ENCODE assay signal across 8 cellular contexts in the genomic region with DNA sequence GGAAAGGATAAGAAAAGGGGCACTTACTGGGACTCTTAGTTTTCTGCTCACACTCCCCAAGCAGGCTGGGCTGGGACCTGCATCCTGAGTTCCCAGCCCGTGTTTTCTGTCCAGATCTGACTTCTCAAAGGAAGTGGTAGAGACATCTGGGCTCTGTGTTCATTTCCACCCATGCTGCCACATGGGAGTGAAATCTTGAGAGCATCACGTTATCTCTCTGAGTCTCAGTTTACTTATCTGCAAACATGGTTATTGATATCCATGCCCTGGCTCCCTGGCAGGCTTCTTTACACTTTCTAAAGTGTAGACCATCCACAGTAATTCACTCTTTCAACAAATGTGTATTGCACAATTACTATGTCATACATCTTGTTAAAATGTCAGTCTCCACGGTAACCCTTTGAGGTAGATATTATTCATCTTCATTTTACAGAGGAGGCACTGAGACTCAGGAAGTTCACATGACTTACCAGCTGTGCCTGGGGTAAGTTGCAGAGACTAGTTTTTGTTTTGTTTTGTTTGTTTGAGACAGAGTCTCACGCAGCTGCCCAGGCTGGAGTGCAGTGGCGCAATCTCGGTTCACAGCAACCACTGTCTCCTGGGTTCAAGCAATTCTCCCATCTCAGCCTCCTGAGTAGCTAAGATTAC. TPM values are rescaled to one million over a fixed set of nuclear protein-coding genes. Genes with fewer than 3 reads are reported as not detected.
DNase-seq lines count a peak whose midpoint lies in the region; ATAC-seq, FAIRE-seq and TF ChIP-seq lines count a peak whose summit lies in the region.

No MANE protein-coding gene starts in this region.

- DNase-seq in AG10803 (ENCODE audit: low read depth): peak; percentile 78
- DNase-seq in GM20000 (ENCODE audit: low spot score): peak; percentile 73
- peak; percentile 85 for DNase-seq in NOMO-1 treated with dmso at 0.1 percent for 144 hours (lab: John Stamatoyannopoulos, UW; ENCODE audit: unreplicated experiment)
- peak; percentile 51 for DNase-seq in astrocyte (ENCODE audit: low read depth)
- DNase-seq in neural crest cell (ENCODE audit: low read depth, low spot score): no peak
- DNase-seq in kidney: no peak
- no peak for DNase-seq in NCI-H524 treated with DMSO at 0.1 percent for 48 hours (lab: John Stamatoyannopoulos, UW)

- H3K27ac Mint-ChIP-seq in astrocyte (ENCODE audit: unreplicated experiment): no peak overlapping the region
- H3K27ac Mint-ChIP-seq in neural crest cell (ENCODE audit: unreplicated experiment): no peak overlapping the region

- no peak overlapping the region for H3K4me2 ChIP-seq in astrocyte (ENCODE audit: low read length)

- no peaks in the 10 kb centered on the region for H3K36me3 Mint-ChIP-seq in astrocyte (ENCODE audit: low read depth, unreplicated experiment)
- no peaks in the 10 kb centered on the region for H3K36me3 Mint-ChIP-seq in neural crest cell (ENCODE audit: low read depth)

- H3K4me3 ChIP-seq in AG10803 (ENCODE audit: low read length): no peak overlapping the region
- H3K4me3 ChIP-seq in astrocyte (ENCODE audit: insufficient read depth, low read depth, low read length): no peak overlapping the region
- no peak overlapping the region for H3K4me3 ChIP-seq in kidney (ENCODE audit: low read length in 2 of 2)

- H3K4me1 Mint-ChIP-seq in astrocyte (ENCODE audit: low read depth, unreplicated experiment): peaks cover 3% of the 10 kb centered on the region
- peaks cover 26% of the 10 kb centered on the region for H3K4me1 Mint-ChIP-seq in neural crest cell

- no peaks in the 10 kb centered on the region for H4K20me1 ChIP-seq in astrocyte (ENCODE audit: insufficient read depth, low read length)

- no peak for TF ChIP-seq CTCF in AG10803 (conservative IDR thresholded peaks at IDR 0.05; ENCODE audit: low read length)
- no peak for TF ChIP-seq CTCF in GM20000 (IDR thresholded peaks at IDR 0.05; ENCODE audit: extremely low read depth, missing control alignments)
- no peak for TF ChIP-seq CTCF in astrocyte (IDR thresholded peaks at IDR 0.05; ENCODE audit: insufficient read depth, low read depth, low read length)
- no peak for TF ChIP-seq CTCF in neural crest cell (conservative IDR thresholded peaks at IDR 0.05)
- TF ChIP-seq CTCF in kidney (IDR thresholded peaks at IDR 0.05; ENCODE audit: borderline replicate concordance, extremely low read depth, insufficient read depth): no peak

- no peak overlapping the region for H3K9ac ChIP-seq in astrocyte (ENCODE audit: low read length)
- no peak overlapping the region for H3K9ac ChIP-seq in kidney (ENCODE audit: low read length in 2 of 2)

- no peaks in the 10 kb centered on the region for H3K27me3 ChIP-seq in astrocyte (ENCODE audit: insufficient read depth, low read length)

- no peak overlapping the region for H2AFZ ChIP-seq in astrocyte (ENCODE audit: low read depth, low read length)

- H3K9me3 Mint-ChIP-seq in astrocyte (ENCODE audit: unreplicated experiment) (no peaks in the 10 kb centered on the region), neural crest cell (no peaks in the 10 kb centered on the region)

- H3K36me3 ChIP-seq in astrocyte (ENCODE audit: insufficient read depth, low read length) (no peaks in the 10 kb centered on the region), kidney (ENCODE audit: control insufficient read depth in 1 of 2, insufficient read depth in 2 of 2, low read length in 2 of 2) (no peaks in the 10 kb centered on the region)

- no peaks in the 10 kb centered on the region for H3K9me3 ChIP-seq in astrocyte (ENCODE audit: insufficient read depth, low read depth, low read length)
- H3K9me3 ChIP-seq in kidney (ENCODE audit: control insufficient read depth in 1 of 2, low read length in 2 of 2): no peaks in the 10 kb centered on the region

- intact Hi-C loops in kidney (cut with DNase I): no loop called here

- no peak for ATAC-seq in GM21723 (IDR thresholded peaks at IDR 0.05; ENCODE audit: unreplicated experiment)

- FAIRE-seq in astrocyte (lab: Jason Lieb, UNC) (no peak), kidney (lab: Jason Lieb, UNC) (no peak)

- H3K27ac ChIP-seq in astrocyte (ENCODE audit: low read depth, low read length) (no peak overlapping the region), kidney (ENCODE audit: low read depth in 2 of 2, low read length in 2 of 2) (peak overlapping the region in 1 of 2 donors; percentile 15)

- H3K4me3 Mint-ChIP-seq in astrocyte (ENCODE audit: unreplicated experiment) (no peak overlapping the region), neural crest cell (peak overlapping the region; percentile 34)

- no peaks in the 10 kb centered on the region for H3K79me2 ChIP-seq in astrocyte (ENCODE audit: insufficient read depth, low read length)

- H3K27me3 Mint-ChIP-seq in astrocyte (ENCODE audit: low read depth, unreplicated experiment) (peaks cover 15% of the 10 kb centered on the region), neural crest cell (ENCODE audit: low read depth) (no peaks in the 10 kb centered on the region)

- H3K4me1 ChIP-seq in astrocyte (ENCODE audit: insufficient read depth, low read length) (peaks cover 6% of the 10 kb centered on the region), kidney (ENCODE audit: control insufficient read depth in 1 of 2, insufficient read depth in 1 of 2, low read depth in 1 of 2, low read length in 2 of 2) (peaks cover 4 to 13% of the 10 kb centered on the region in 2 donors)

RNA-seq across cellular contexts. Expression of a gene that starts 3.4 kb away (rescaled TPM):
- total RNA-seq in astrocyte (5.4 and 5.9 TPM in 2 replicates), neural crest cell (13.4 and 14.3 TPM in 2 replicates), kidney (16.7 TPM)
- polyA plus RNA-seq in kidney (ENCODE audit: insufficient read depth, low read depth, low replicate concordance): 32.7 TPM

RNA-seq across cellular contexts. Expression of a gene that starts 9.9 kb away (rescaled TPM):
- total RNA-seq in astrocyte (6.9 and 8.5 TPM in 2 replicates), neural crest cell (20.7 and 22.3 TPM in 2 replicates), kidney (11.9 TPM)
- 4.4 TPM for polyA plus RNA-seq in kidney (ENCODE audit: insufficient read depth, low read depth, low replicate concordance)

RNA-seq across cellular contexts. Expression of a gene that starts 17.4 kb away (rescaled TPM):
- total RNA-seq in astrocyte: 9.3 and 9.7 TPM in 2 replicates
- total RNA-seq in neural crest cell: 37.6 and 38.3 TPM in 2 replicates
- 18.5 TPM for total RNA-seq in kidney
- polyA plus RNA-seq in kidney (ENCODE audit: insufficient read depth, low read depth, low replicate concordance): 6.3 TPM

RNA-seq across cellular contexts. Expression of a gene that starts 33.5 kb away (rescaled TPM):
- total RNA-seq in astrocyte (5.2 and 6.6 TPM in 2 replicates), neural crest cell (10.5 and 11.3 TPM in 2 replicates), kidney (11.6 TPM)
- 10.1 TPM for polyA plus RNA-seq in kidney (ENCODE audit: insufficient read depth, low read depth, low replicate concordance)

RNA-seq across cellular contexts. Expression of a gene that starts 41.7 kb away (rescaled TPM):
- total RNA-seq in astrocyte (23.1 and 26.6 TPM in 2 replicates), neural crest cell (64.0 and 68.5 TPM in 2 replicates), kidney (36.2 TPM)
- polyA plus RNA-seq in kidney (ENCODE audit: insufficient read depth, low read depth, low replicate concordance): 46.9 TPM

Comparison
In these comparisons a context has a peak if more than half of its experiments do, and no peak if none do; other contexts are left out.
1. DNase-seq: peak in AG10803 (single experiment), GM20000 (single experiment), NOMO-1 treated with dmso at 0.1 percent for 144 hours (single experiment) and astrocyte (single experiment); none in neural crest cell (single experiment), kidney (single experiment) and NCI-H524 treated with DMSO at 0.1 percent for 48 hours (single experiment).